In the genomic region with DNA sequence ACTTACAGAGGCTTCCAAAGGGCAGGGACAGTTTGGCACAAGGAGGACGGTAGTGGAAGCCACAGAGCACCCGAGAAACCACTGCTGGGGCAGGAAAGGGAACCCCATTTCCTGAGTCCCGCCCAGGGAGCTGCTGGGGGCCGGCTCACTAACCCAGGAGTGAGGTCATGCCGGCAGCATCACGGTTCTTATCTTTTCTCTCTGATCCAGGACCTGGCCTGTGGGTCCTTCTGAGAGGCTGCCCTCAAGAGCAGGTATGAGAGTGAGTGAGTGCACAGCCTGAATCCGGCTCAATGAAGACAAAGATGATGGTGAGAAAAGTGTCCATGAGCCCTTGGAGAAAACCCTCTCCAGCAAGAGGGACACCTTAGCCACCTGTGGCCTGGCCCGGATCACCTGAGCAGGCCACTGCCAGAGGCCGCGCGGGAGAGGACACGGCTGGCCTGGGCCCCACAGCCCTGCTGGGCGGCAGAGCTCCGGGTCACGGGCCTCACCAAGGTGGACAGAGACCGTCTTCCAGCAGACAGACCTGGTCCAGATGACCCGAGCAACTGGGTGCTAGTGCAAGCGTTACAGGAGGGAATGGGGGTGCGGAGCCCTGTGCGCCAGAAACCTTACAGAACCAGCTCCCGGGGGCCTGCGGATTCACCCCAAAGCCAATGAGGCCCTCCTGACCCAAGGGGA, we compare ENCODE assay signal across 21 cellular contexts.
DNase-seq lines count a peak whose midpoint lies in the region; ATAC-seq and TF ChIP-seq lines count a peak whose summit lies in the region.
"Had no signal": no experiment of that assay in that cellular context is flagged by ENCODE, and none has a peak within 500 bp of the region (broad histone marks: within the 10 kb centered on the region; RNA-seq: fewer than 3 reads in every experiment).

No MANE protein-coding gene starts in this region.

- H3K4me1 ChIP-seq in BLaER1 treated with 17β-estradiol and CSF1 and Interleukin-3, amounts not matched to agents 10 nM and 100 nM, result peaks cover 11 to 43% (median 32%) of the 10 kb centered on the region in 10 experiments
- H3K4me1 ChIP-seq in RWPE2 (ENCODE audit: insufficient read depth, poor library complexity, severe bottlenecking), result no peaks in the 10 kb centered on the region
- H3K4me1 ChIP-seq in foreskin keratinocyte, result peaks cover 20% of the 10 kb centered on the region
- H3K4me1 ChIP-seq: ascending aorta, Caco-2, neural progenitor cell, thyroid gland had no signal

- peak overlapping the region; percentile 25 to 75 (median 58) for H3K4me2 ChIP-seq in BLaER1 treated with 17β-estradiol and CSF1 and Interleukin-3, amounts not matched to agents 10 nM and 100 nM
- H3K4me2 ChIP-seq: neural progenitor cell, PC-9 had no signal

- no peaks in the 10 kb centered on the region; a peak in 1 of 22 replicates for H4K20me1 ChIP-seq in BLaER1 treated with 17β-estradiol and CSF1 and Interleukin-3, amounts not matched to agents 10 nM and 100 nM

- H3K9ac ChIP-seq in BLaER1 treated with 17β-estradiol and CSF1 and Interleukin-3, amounts not matched to agents 10 nM and 100 nM, result no peak overlapping the region
- H3K9ac ChIP-seq: neural progenitor cell had no signal

- no peak overlapping the region for H3K4me3 ChIP-seq in BLaER1 treated with 17β-estradiol and CSF1 and Interleukin-3, amounts not matched to agents 10 nM and 100 nM
- H3K4me3 ChIP-seq in RWPE2 (ENCODE audit: severe bottlenecking) (no peak overlapping the region), WERI-Rb-1 (ENCODE audit: low read depth, low read length) (no peak overlapping the region)
- H3K4me3 ChIP-seq: ascending aorta, MG63, neural progenitor cell, PC-9, thyroid gland had no signal

- TF ChIP-seq CTCF in RWPE2 (IDR thresholded peaks at IDR 0.05; ENCODE audit: poor library complexity, severe bottlenecking) (no peak), foreskin keratinocyte (conservative IDR thresholded peaks at IDR 0.05) (no peak), WERI-Rb-1 (IDR thresholded peaks at IDR 0.05; ENCODE audit: low read depth, low read length) (no peak)

- DNase-seq in A172 (ENCODE audit: low spot score), result peak; percentile 36
- DNase-seq in RWPE2 (ENCODE audit: low spot score), result no peak
- no peak for DNase-seq in foreskin keratinocyte
- no peak for DNase-seq in WERI-Rb-1
- no peak for DNase-seq in NK-92 (lab: John Stamatoyannopoulos, UW; ENCODE audit: unreplicated experiment)
- no peak for DNase-seq in DMS153 (lab: John Stamatoyannopoulos, UW)
- DNase-seq: activated CD4-positive, CD25-positive, alpha-beta regulatory T cell; activated effector memory CD4-positive, alpha-beta T cell treated with anti-CD3 and anti-CD28 coated beads, Interleukin-2, amount 50 U/mL, for 16 hours; AML-193; Caco-2; cerebellar nuclear complex; effector memory CD8-positive, alpha-beta T cell; MG63; NCI-H1694; NCI-H82; PC-9; thyroid gland had no signal

- H3K36me3 ChIP-seq in BLaER1 treated with 17β-estradiol and CSF1 and Interleukin-3, amounts not matched to agents 10 nM and 100 nM, result no peaks in the 10 kb centered on the region
- no peaks in the 10 kb centered on the region for H3K36me3 ChIP-seq in RWPE2 (ENCODE audit: low read depth)
- no peaks in the 10 kb centered on the region for H3K36me3 ChIP-seq in WERI-Rb-1
- H3K36me3 ChIP-seq: ascending aorta, MG63, neural progenitor cell, thyroid gland had no signal

- H3K9me3 ChIP-seq in BLaER1 treated with 17β-estradiol and CSF1 and Interleukin-3, amounts not matched to agents 10 nM and 100 nM (replicated peaks in 1 of 11), result no peaks in the 10 kb centered on the region
- H3K9me3 ChIP-seq in RWPE2 (ENCODE audit: severe bottlenecking) (no peaks in the 10 kb centered on the region), WERI-Rb-1 (ENCODE audit: severe bottlenecking) (no peaks in the 10 kb centered on the region)
- H3K9me3 ChIP-seq: ascending aorta, Caco-2, MG63, thyroid gland had no signal

- H3K27ac ChIP-seq in BLaER1 treated with 17β-estradiol and CSF1 and Interleukin-3, amounts not matched to agents 10 nM and 100 nM, result no peak overlapping the region
- H3K27ac ChIP-seq in RWPE2 (ENCODE audit: poor library complexity, severe bottlenecking), result no peak overlapping the region
- H3K27ac ChIP-seq in foreskin keratinocyte, result peak overlapping the region; percentile 48
- no peak overlapping the region for H3K27ac ChIP-seq in WERI-Rb-1
- H3K27ac ChIP-seq: ascending aorta, neural progenitor cell, PC-9, thyroid gland had no signal

- 0 out of 22 replicates have a peak, but pooled peaks cover 0 to 7% (median 0%) of the 10 kb centered on the region in 11 experiments for H3K27me3 ChIP-seq in BLaER1 treated with 17β-estradiol and CSF1 and Interleukin-3, amounts not matched to agents 10 nM and 100 nM
- H3K27me3 ChIP-seq in RWPE2 (ENCODE audit: insufficient read depth, poor library complexity, severe bottlenecking), result no peaks in the 10 kb centered on the region
- H3K27me3 ChIP-seq in foreskin keratinocyte, result no peaks in the 10 kb centered on the region
- no peaks in the 10 kb centered on the region for H3K27me3 ChIP-seq in WERI-Rb-1 (ENCODE audit: insufficient read depth, low read depth, severe bottlenecking)
- H3K27me3 ChIP-seq: ascending aorta, MG63, neural progenitor cell, thyroid gland had no signal

- ATAC-seq in RWPE2 (ENCODE audit: low read depth) (peak; percentile 47), foreskin keratinocyte (no peak)
- ATAC-seq: effector memory CD8-positive, alpha-beta T cell; left lobe of liver had no signal
